In genomic region chr21:15976807-15977206, GRCh38 we compare ENCODE assay signal across 11 cellular contexts.
DNase-seq lines count a peak whose midpoint lies in the region; ATAC-seq and TF ChIP-seq lines count a peak whose summit lies in the region.
"Had no signal": no experiment of that assay in that cellular context is flagged by ENCODE, and none has a peak within 500 bp of the region (broad histone marks: within the 10 kb centered on the region; RNA-seq: fewer than 3 reads in every experiment).

No MANE protein-coding gene starts in this region.

- H3K4me3 ChIP-seq in AG04449 (ENCODE audit: low read depth, low read length) (no peak overlapping the region), GM23338 (no peak overlapping the region), fibroblast of the aortic adventitia (ENCODE audit: low read depth, low read length) (no peak overlapping the region), body of pancreas (no peak overlapping the region)
- H3K4me3 ChIP-seq in CD8-positive, alpha-beta T cell (ENCODE audit: low read depth, low read length) = no peak overlapping the region

- H3K36me3 ChIP-seq in GM23338 (ENCODE audit: insufficient read depth) (no peaks in the 10 kb centered on the region), body of pancreas (replicated peaks in 1 of 2; ENCODE audit: insufficient read depth in 1 of 2, low read depth in 2 of 2) (no peaks in the 10 kb centered on the region)
- no peaks in the 10 kb centered on the region for H3K36me3 ChIP-seq in CD8-positive, alpha-beta T cell (ENCODE audit: insufficient read depth, low read length)

- H3K36me3 Mint-ChIP-seq in GM23338 (ENCODE audit: low read depth) = no peaks in the 10 kb centered on the region
- H3K36me3 Mint-ChIP-seq in CD8-positive, alpha-beta T cell = no peaks in the 10 kb centered on the region
- no peaks in the 10 kb centered on the region for H3K36me3 Mint-ChIP-seq in activated T-cell treated with anti-CD3 and anti-CD28 coated beads, Interleukin-2, amount 50 U/mL, for 4 hours (ENCODE audit: insufficient read depth)

- no peak overlapping the region for H3K4me2 ChIP-seq in GM23338

- peak; percentile 31 for TF ChIP-seq CTCF in AG04449 (IDR thresholded peaks at IDR 0.05; ENCODE audit: insufficient read depth, low read length, missing control alignments)
- peak; percentile 57 to 69 for TF ChIP-seq CTCF in GM23338 (conservative IDR thresholded peaks at IDR 0.05; ENCODE audit: low read depth in 2 of 2)
- peak; percentile 22 for TF ChIP-seq CTCF in fibroblast of the aortic adventitia (IDR thresholded peaks at IDR 0.05; ENCODE audit: insufficient read depth, low read length)
- TF ChIP-seq CTCF in body of pancreas (IDR thresholded peaks at IDR 0.05) = no peak
- TF ChIP-seq CTCF in CD8-positive, alpha-beta T cell (IDR thresholded peaks at IDR 0.05) = no peak

- H3K4me1 ChIP-seq in GM23338 (ENCODE audit: insufficient read depth) (no peaks in the 10 kb centered on the region; the same call in 1 of the 2 replicates), body of pancreas (no peaks in the 10 kb centered on the region)
- no peaks in the 10 kb centered on the region for H3K4me1 ChIP-seq in CD8-positive, alpha-beta T cell (ENCODE audit: insufficient read depth, low read length)

- no peaks in the 10 kb centered on the region for H3F3A ChIP-seq in GM23338 (replicated peaks; ENCODE audit: low read depth)

- H3K27me3 ChIP-seq in GM23338 (ENCODE audit: insufficient read depth) (no peaks in the 10 kb centered on the region), body of pancreas (no peaks in the 10 kb centered on the region)
- no peaks in the 10 kb centered on the region for H3K27me3 ChIP-seq in CD8-positive, alpha-beta T cell (ENCODE audit: insufficient read depth, low read length)

- no peaks in the 10 kb centered on the region for H4K20me1 ChIP-seq in GM23338 (replicated peaks; ENCODE audit: insufficient read depth)

- CTCF ChIA-PET in AG04449 (lab: Yijun Ruan, JAX) = interaction anchor here (0.7 to 1.3 kb wide), 3 partner anchors 9 to 355 kb away, joined by 3 to 4 read pairs (median 3); no protein-coding TSS in a partner anchor
- CTCF ChIA-PET in CD8-positive, alpha-beta T cell (lab: Charles Lee) = no interaction called here

- no peaks in the 10 kb centered on the region for H3K79me2 ChIP-seq in GM23338 (replicated peaks; ENCODE audit: insufficient read depth)

- H3K9me2 ChIP-seq in GM23338 (ENCODE audit: insufficient read depth) = no peaks in the 10 kb centered on the region

- no peaks in the 10 kb centered on the region for H3K9me3 Mint-ChIP-seq in GM23338
- no peaks in the 10 kb centered on the region for H3K9me3 Mint-ChIP-seq in CD8-positive, alpha-beta T cell
- no peaks in the 10 kb centered on the region for H3K9me3 Mint-ChIP-seq in activated T-cell treated with anti-CD3 and anti-CD28 coated beads, Interleukin-2, amount 50 U/mL, for 4 hours

- no peak for TF ChIP-seq POLR2A in body of pancreas (IDR thresholded peaks at IDR 0.05)

- WGBS in body of pancreas, 2 donors = 43 to 59% methylated on average over 1 of the region's 1 CpG

- H3K9me3 ChIP-seq in body of pancreas = no peaks in the 10 kb centered on the region
- no peaks in the 10 kb centered on the region for H3K9me3 ChIP-seq in CD8-positive, alpha-beta T cell (ENCODE audit: low read length)

- H3K27ac ChIP-seq in GM23338 (ENCODE audit: low read depth) = no peak overlapping the region
- H3K27ac ChIP-seq in body of pancreas = no peak overlapping the region
- no peak overlapping the region for H3K27ac ChIP-seq in CD8-positive, alpha-beta T cell (ENCODE audit: low read depth, low read length)

- no peak; the same call in 2 of the 3 replicates for ATAC-seq in GM23338
- no peak for ATAC-seq in body of pancreas
- ATAC-seq in CD8-positive, alpha-beta T cell = no peak
- no peak for ATAC-seq in activated T-cell treated with anti-CD3 and anti-CD28 coated beads, Interleukin-2, amount 50 U/mL, for 4 hours
- ATAC-seq: Right ventricle myocardium inferior had no signal

- intact Hi-C loops in body of pancreas (cut with DNase I) = no loop called here
- intact Hi-C loops in CD8-positive, alpha-beta T cell (cut with DNase I, micrococcal nuclease) = no loop called here

- H3K4me1 Mint-ChIP-seq in GM23338 = peaks cover 12% of the 10 kb centered on the region
- H3K4me1 Mint-ChIP-seq in CD8-positive, alpha-beta T cell (ENCODE audit: low read depth) = no peaks in the 10 kb centered on the region
- no peaks in the 10 kb centered on the region for H3K4me1 Mint-ChIP-seq in activated T-cell treated with anti-CD3 and anti-CD28 coated beads, Interleukin-2, amount 50 U/mL, for 4 hours (ENCODE audit: low read depth)

- H3K4me3 Mint-ChIP-seq in GM23338 = no peak overlapping the region
- no peak overlapping the region for H3K4me3 Mint-ChIP-seq in CD8-positive, alpha-beta T cell
- H3K4me3 Mint-ChIP-seq in activated T-cell treated with anti-CD3 and anti-CD28 coated beads, Interleukin-2, amount 50 U/mL, for 4 hours = no peak overlapping the region

- DNase-seq in AG04449 (ENCODE audit: low read depth, low spot score) (no peak), GM23338 (ENCODE audit: low spot score) (peak; percentile 46), RPMI8226 (peak; percentile 7), fibroblast of the aortic adventitia (ENCODE audit: low read depth) (no peak), body of pancreas (no peak), NCI-H446 treated with DMSO at 0.1 percent for 48 hours (lab: John Stamatoyannopoulos, UW) (no peak)
- no peak for DNase-seq in CD8-positive, alpha-beta T cell
- no peak for DNase-seq in activated T-cell treated with anti-CD3 and anti-CD28 coated beads, Interleukin-2, amount 50 U/mL, for 4 hours
- DNase-seq: midbrain, NCI-H1930 had no signal

- no peak overlapping the region for H2AFZ ChIP-seq in GM23338

- peaks cover 3% of the 10 kb centered on the region for H3K27me3 Mint-ChIP-seq in GM23338 (ENCODE audit: insufficient read depth, low read depth, poor library complexity)
- no peaks in the 10 kb centered on the region for H3K27me3 Mint-ChIP-seq in CD8-positive, alpha-beta T cell (ENCODE audit: low read depth)
- H3K27me3 Mint-ChIP-seq in activated T-cell treated with anti-CD3 and anti-CD28 coated beads, Interleukin-2, amount 50 U/mL, for 4 hours (ENCODE audit: low read depth) = no peaks in the 10 kb centered on the region

- no peak overlapping the region for H3K27ac Mint-ChIP-seq in GM23338
- H3K27ac Mint-ChIP-seq in CD8-positive, alpha-beta T cell = no peak overlapping the region

- POLR2A ChIA-PET in AG04449 (lab: Yijun Ruan, JAX) = no interaction called here
- POLR2A ChIA-PET in CD8-positive, alpha-beta T cell (lab: Charles Lee) = interaction anchor here (0.6 kb wide), 1 partner anchor 1120 kb away, joined by 3 read pairs; no protein-coding TSS in a partner anchor

TF ChIP-seq in GM23338, 12 proteins besides CTCF, POLR2A, EP300 and RAD21 (continues in another document):
- no peak for TF ChIP-seq ZNF114 (CRISPR knock-in tag; IDR thresholded peaks at IDR 0.05)
- no peak for TF ChIP-seq CREB1 (CRISPR knock-in tag; IDR thresholded peaks at IDR 0.05; ENCODE audit: low read depth)
- no peak for TF ChIP-seq EZH2 (IDR thresholded peaks at IDR 0.05; ENCODE audit: low read depth, unreplicated experiment)
- no peak for TF ChIP-seq JUNB (IDR thresholded peaks at IDR 0.05; ENCODE audit: unreplicated experiment)

Comparison
In these comparisons a context has a peak if more than half of its experiments do, and no peak if none do; other contexts are left out.
1. DNase-seq: peak in GM23338 (single experiment) and RPMI8226 (single experiment); none in AG04449 (single experiment), fibroblast of the aortic adventitia (single experiment), body of pancreas (0 of 4), NCI-H446 treated with DMSO at 0.1 percent for 48 hours (single experiment), CD8-positive, alpha-beta T cell (0 of 7) and activated T-cell treated with anti-CD3 and anti-CD28 coated beads, Interleukin-2, amount 50 U/mL, for 4 hours (single experiment).
2. CTCF ChIP-seq: peak in AG04449 (single experiment), GM23338 (2 of 2) and fibroblast of the aortic adventitia (single experiment); none in body of pancreas (0 of 7) and CD8-positive, alpha-beta T cell (single experiment).